20 cellular contexts compared by ENCODE assay signal in genomic region chr1:95005584-95005983, GRCh38.
"Had no signal": no experiment of that assay in that cellular context is flagged by ENCODE, and none has a peak within 500 bp of the region (broad histone marks: within the 10 kb centered on the region; RNA-seq: fewer than 3 reads in every experiment).

No MANE protein-coding gene starts in this region.

- H3K9me3 ChIP-seq: SJSA1 had no signal

- DNase-seq: Karpas-422, KG1, MM.1S, NCI-H1092 treated with DMSO at 0.1 percent for 48 hours, NCI-H1436, NCI-H187, NCI-H2029, NCI-H2081 treated with DMSO at 0.1 percent for 48 hours, NCI-H2171, NCI-H226, NCI-H446, NCI-H510A, NCI-H526, Right ventricle myocardium superior, RPMI8226, SIG-M5 had no signal

- H3K36me3 ChIP-seq: SJSA1 had no signal

- H3K4me3 Mint-ChIP-seq: IgD-negative memory B cell had no signal

- H3K27me3 Mint-ChIP-seq: IgD-negative memory B cell had no signal

- H3K27ac ChIP-seq: HL-60, SJSA1, SK-N-MC had no signal

- H3K9me3 Mint-ChIP-seq: IgD-negative memory B cell had no signal

- H3K4me3 ChIP-seq: SJSA1, SK-N-MC had no signal

- H3K27me3 ChIP-seq: SJSA1 had no signal
